Comparison of ENCODE assay signal across 1 cellular context in the genomic region with DNA sequence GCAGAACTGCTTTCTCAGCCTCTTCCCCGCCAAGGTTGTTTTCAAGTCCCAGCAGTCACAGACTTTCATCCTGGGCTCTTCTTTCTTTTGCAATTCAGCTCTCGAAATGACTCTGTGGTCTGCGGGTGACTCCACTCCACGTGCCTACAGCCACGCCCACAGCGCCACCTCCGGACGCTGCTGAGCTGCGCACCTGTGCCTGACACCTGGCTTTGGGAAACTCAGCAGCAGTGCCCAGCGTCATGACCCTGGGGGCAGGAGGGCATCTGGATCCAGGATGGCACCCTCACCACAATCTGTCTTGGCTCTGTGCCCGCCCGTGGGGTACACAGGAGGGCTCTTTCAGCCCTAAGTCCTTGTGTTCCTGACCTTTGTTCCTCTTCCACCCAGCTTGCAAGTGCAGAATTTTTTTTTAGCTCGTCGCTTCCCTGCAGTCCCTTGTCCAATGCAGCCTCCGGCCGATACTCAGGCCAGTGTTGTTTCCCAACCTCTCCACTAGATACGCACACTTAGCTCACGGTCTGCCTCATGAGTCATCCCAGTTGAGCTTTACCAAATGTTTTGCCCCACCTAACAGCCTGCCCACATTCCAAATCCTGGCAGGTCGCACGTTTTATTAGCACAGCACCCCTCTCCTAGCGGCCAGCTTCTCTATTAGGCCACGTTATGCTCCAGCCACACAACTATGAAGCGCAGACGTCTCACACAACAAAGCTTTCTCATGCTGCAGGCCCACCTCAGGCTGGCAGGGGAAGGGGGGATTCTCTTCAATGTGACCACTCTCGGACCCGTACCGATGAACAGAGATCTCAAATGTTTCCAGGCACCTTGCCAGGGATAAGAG.
TF ChIP-seq lines count a peak whose summit lies in the region.

No MANE protein-coding gene starts in this region.

TF ChIP-seq in HepG2, 621 proteins besides CTCF, POLR2A, EP300 and RAD21 (continued from another document and continues in another):
- TF ChIP-seq ZNF629 (CRISPR knock-in tag; conservative IDR thresholded peaks at IDR 0.05): peak; percentile 49; the same call in 1 of the 2 replicates
- TF ChIP-seq, protein P1, sequence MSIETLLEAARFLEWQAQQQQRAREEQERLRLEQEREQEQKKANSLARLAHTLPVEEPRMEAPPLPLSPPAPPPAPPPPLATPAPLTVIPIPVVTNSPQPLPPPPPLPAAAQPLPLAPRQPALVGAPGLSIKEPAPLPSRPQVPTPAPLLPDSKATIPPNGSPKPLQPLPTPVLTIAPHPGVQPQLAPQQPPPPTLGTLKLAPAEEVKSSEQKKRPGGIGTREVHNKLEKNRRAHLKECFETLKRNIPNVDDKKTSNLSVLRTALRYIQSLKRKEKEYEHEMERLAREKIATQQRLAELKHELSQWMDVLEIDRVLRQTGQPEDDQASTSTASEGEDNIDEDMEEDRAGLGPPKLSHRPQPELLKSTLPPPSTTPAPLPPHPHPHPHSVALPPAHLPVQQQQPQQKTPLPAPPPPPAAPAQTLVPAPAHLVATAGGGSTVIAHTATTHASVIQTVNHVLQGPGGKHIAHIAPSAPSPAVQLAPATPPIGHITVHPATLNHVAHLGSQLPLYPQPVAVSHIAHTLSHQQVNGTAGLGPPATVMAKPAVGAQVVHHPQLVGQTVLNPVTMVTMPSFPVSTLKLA (IDR thresholded peaks at IDR 0.05): peak; percentile 89
- 0 out of 2 replicates have a peak, but pooled peaks have one; percentile 25 for TF ChIP-seq ZBTB8A (CRISPR knock-in tag; IDR thresholded peaks at IDR 0.05; ENCODE audit: borderline replicate concordance, low read depth)
- no peak for TF ChIP-seq ZNF44 (CRISPR knock-in tag; IDR thresholded peaks at IDR 0.05)
- TF ChIP-seq MAFF (IDR thresholded peaks at IDR 0.05; ENCODE audit: low read depth, low read length): 0 out of 2 replicates have a peak, but pooled peaks have one; percentile 2
- peak; percentile 86 for TF ChIP-seq ZNF605 (CRISPR knock-in tag; IDR thresholded peaks at IDR 0.05)
- TF ChIP-seq, protein P2, sequence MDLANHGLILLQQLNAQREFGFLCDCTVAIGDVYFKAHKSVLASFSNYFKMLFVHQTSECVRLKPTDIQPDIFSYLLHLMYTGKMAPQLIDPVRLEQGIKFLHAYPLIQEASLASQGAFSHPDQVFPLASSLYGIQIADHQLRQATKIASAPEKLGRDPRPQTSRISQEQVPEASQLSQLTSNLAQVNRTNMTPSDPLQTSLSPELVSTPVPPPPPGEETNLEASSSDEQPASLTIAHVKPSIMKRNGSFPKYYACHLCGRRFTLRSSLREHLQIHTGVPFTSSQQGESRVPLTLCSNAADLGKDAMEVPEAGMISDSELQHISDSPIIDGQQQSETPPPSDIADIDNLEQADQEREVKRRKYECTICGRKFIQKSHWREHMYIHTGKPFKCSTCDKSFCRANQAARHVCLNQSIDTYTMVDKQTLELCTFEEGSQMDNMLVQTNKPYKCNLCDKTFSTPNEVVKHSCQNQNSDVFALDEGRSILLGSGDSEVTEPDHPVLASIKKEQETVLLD (CRISPR knock-in tag; IDR thresholded peaks at IDR 0.05; ENCODE audit: low read depth): 0 out of 2 replicates have a peak, but pooled peaks have one; percentile 50
- TF ChIP-seq ZNF101 (CRISPR knock-in tag; IDR thresholded peaks at IDR 0.05; ENCODE audit: borderline replicate concordance, low read depth): no peak
- TF ChIP-seq, protein P3, sequence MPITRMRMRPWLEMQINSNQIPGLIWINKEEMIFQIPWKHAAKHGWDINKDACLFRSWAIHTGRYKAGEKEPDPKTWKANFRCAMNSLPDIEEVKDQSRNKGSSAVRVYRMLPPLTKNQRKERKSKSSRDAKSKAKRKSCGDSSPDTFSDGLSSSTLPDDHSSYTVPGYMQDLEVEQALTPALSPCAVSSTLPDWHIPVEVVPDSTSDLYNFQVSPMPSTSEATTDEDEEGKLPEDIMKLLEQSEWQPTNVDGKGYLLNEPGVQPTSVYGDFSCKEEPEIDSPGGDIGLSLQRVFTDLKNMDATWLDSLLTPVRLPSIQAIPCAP (CRISPR knock-in tag; IDR thresholded peaks at IDR 0.05; ENCODE audit: low read depth): no peak
- TF ChIP-seq, protein P4, sequence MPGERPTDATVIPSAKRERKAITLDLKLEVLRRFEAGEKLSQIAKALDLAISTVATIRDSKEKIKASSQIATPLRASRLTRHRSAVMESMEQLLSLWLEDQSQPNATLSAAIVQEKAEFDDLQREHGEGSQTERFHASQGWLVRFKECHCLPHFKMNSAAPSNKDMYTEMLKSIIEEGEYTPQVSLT (CRISPR knock-in tag; IDR thresholded peaks at IDR 0.05; ENCODE audit: borderline replicate concordance, low read depth): no peak; the same call in 1 of the 2 replicates
- TF ChIP-seq ZC3H4 (CRISPR knock-in tag; IDR thresholded peaks at IDR 0.05; ENCODE audit: borderline replicate concordance): no peak; the same call in 1 of the 2 replicates
- TF ChIP-seq ZNF33B (CRISPR knock-in tag; IDR thresholded peaks at IDR 0.05): no peak; the same call in 1 of the 2 replicates
- peak; percentile 39; the same call in 1 of the 2 replicates for TF ChIP-seq YEATS4 (CRISPR knock-in tag; IDR thresholded peaks at IDR 0.05; ENCODE audit: borderline replicate concordance)
- no peak for TF ChIP-seq ZNF644 (CRISPR knock-in tag; IDR thresholded peaks at IDR 0.05; ENCODE audit: low read depth)
- TF ChIP-seq ZNF350 (CRISPR knock-in tag; IDR thresholded peaks at IDR 0.05; ENCODE audit: borderline replicate concordance, low read depth): peak; percentile 51; the same call in 1 of the 2 replicates
- 0 out of 2 replicates have a peak, but pooled peaks have one; percentile 47 for TF ChIP-seq ZNF614 (CRISPR knock-in tag; IDR thresholded peaks at IDR 0.05; ENCODE audit: borderline replicate concordance)
- TF ChIP-seq, protein P5, sequence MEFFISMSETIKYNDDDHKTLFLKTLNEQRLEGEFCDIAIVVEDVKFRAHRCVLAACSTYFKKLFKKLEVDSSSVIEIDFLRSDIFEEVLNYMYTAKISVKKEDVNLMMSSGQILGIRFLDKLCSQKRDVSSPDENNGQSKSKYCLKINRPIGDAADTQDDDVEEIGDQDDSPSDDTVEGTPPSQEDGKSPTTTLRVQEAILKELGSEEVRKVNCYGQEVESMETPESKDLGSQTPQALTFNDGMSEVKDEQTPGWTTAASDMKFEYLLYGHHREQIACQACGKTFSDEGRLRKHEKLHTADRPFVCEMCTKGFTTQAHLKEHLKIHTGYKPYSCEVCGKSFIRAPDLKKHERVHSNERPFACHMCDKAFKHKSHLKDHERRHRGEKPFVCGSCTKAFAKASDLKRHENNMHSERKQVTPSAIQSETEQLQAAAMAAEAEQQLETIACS (CRISPR knock-in tag; IDR thresholded peaks at IDR 0.05): peak; percentile 31; the same call in 1 of the 2 replicates
- no peak; the same call in 1 of the 2 replicates for TF ChIP-seq ZBTB1 (CRISPR knock-in tag; IDR thresholded peaks at IDR 0.05; ENCODE audit: borderline replicate concordance)
- TF ChIP-seq, protein P6, sequence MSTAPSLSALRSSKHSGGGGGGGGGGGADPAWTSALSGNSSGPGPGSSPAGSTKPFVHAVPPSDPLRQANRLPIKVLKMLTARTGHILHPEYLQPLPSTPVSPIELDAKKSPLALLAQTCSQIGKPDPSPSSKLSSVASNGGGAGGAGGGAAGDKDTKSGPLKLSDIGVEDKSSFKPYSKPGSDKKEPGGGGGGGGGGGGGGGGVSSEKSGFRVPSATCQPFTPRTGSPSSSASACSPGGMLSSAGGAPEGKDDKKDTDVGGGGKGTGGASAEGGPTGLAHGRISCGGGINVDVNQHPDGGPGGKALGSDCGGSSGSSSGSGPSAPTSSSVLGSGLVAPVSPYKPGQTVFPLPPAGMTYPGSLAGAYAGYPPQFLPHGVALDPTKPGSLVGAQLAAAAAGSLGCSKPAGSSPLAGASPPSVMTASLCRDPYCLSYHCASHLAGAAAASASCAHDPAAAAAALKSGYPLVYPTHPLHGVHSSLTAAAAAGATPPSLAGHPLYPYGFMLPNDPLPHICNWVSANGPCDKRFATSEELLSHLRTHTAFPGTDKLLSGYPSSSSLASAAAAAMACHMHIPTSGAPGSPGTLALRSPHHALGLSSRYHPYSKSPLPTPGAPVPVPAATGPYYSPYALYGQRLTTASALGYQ (CRISPR knock-in tag; IDR thresholded peaks at IDR 0.05): no peak; the same call in 1 of the 2 replicates
- peak; percentile 36; the same call in 1 of the 2 replicates for TF ChIP-seq MTF2 (CRISPR knock-in tag; IDR thresholded peaks at IDR 0.05; ENCODE audit: borderline replicate concordance)
- TF ChIP-seq, protein P7, sequence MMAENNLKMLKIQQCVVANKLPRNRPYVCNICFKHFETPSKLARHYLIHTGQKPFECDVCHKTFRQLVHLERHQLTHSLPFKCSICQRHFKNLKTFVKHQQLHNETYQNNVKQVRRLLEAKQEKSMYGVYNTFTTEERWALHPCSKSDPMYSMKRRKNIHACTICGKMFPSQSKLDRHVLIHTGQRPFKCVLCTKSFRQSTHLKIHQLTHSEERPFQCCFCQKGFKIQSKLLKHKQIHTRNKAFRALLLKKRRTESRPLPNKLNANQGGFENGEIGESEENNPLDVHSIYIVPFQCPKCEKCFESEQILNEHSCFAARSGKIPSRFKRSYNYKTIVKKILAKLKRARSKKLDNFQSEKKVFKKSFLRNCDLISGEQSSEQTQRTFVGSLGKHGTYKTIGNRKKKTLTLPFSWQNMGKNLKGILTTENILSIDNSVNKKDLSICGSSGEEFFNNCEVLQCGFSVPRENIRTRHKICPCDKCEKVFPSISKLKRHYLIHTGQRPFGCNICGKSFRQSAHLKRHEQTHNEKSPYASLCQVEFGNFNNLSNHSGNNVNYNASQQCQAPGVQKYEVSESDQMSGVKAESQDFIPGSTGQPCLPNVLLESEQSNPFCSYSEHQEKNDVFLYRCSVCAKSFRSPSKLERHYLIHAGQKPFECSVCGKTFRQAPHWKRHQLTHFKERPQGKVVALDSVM (CRISPR knock-in tag; IDR thresholded peaks at IDR 0.05): no peak
- peak; percentile 77 for TF ChIP-seq SALL1 (CRISPR knock-in tag; IDR thresholded peaks at IDR 0.05)
- TF ChIP-seq, protein P8, sequence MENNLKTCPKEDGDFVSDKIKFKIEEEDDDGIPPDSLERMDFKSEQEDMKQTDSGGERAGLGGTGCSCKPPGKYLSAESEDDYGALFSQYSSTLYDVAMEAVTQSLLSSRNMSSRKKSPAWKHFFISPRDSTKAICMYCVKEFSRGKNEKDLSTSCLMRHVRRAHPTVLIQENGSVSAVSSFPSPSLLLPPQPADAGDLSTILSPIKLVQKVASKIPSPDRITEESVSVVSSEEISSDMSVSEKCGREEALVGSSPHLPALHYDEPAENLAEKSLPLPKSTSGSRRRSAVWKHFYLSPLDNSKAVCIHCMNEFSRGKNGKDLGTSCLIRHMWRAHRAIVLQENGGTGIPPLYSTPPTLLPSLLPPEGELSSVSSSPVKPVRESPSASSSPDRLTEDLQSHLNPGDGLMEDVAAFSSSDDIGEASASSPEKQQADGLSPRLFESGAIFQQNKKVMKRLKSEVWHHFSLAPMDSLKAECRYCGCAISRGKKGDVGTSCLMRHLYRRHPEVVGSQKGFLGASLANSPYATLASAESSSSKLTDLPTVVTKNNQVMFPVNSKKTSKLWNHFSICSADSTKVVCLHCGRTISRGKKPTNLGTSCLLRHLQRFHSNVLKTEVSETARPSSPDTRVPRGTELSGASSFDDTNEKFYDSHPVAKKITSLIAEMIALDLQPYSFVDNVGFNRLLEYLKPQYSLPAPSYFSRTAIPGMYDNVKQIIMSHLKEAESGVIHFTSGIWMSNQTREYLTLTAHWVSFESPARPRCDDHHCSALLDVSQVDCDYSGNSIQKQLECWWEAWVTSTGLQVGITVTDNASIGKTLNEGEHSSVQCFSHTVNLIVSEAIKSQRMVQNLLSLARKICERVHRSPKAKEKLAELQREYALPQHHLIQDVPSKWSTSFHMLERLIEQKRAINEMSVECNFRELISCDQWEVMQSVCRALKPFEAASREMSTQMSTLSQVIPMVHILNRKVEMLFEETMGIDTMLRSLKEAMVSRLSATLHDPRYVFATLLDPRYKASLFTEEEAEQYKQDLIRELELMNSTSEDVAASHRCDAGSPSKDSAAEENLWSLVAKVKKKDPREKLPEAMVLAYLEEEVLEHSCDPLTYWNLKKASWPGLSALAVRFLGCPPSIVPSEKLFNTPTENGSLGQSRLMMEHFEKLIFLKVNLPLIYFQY (CRISPR knock-in tag; IDR thresholded peaks at IDR 0.05; ENCODE audit: borderline replicate concordance): peak; percentile 69; the same call in 1 of the 2 replicates
- peak; percentile 81; the same call in 1 of the 2 replicates for TF ChIP-seq MTA1 (CRISPR knock-in tag; IDR thresholded peaks at IDR 0.05; ENCODE audit: borderline replicate concordance)
- peak; percentile 73; the same call in 1 of the 2 replicates for TF ChIP-seq ZNF747 (CRISPR knock-in tag; IDR thresholded peaks at IDR 0.05; ENCODE audit: borderline replicate concordance)
- TF ChIP-seq ZNF703 (CRISPR knock-in tag; IDR thresholded peaks at IDR 0.05; ENCODE audit: borderline replicate concordance): no peak
- TF ChIP-seq ONECUT2 (CRISPR knock-in tag; IDR thresholded peaks at IDR 0.05): no peak
- TF ChIP-seq ZNF354B (CRISPR knock-in tag; IDR thresholded peaks at IDR 0.05): no peak
- no peak for TF ChIP-seq TOPORS (CRISPR knock-in tag; IDR thresholded peaks at IDR 0.05)
- peak; percentile 71 for TF ChIP-seq LCORL (IDR thresholded peaks at IDR 0.05)
- peak; percentile 98 for TF ChIP-seq LCORL (CRISPR knock-in tag; IDR thresholded peaks at IDR 0.05)
- TF ChIP-seq MATR3 (CRISPR knock-in tag; IDR thresholded peaks at IDR 0.05): no peak
- no peak for TF ChIP-seq ZNF282 (IDR thresholded peaks at IDR 0.05; ENCODE audit: partially characterized antibody)
- TF ChIP-seq ZNF138 (CRISPR knock-in tag; IDR thresholded peaks at IDR 0.05; ENCODE audit: low read depth): no peak
- TF ChIP-seq HDAC1 (CRISPR knock-in tag; IDR thresholded peaks at IDR 0.05): peak; percentile 93
- TF ChIP-seq ZSCAN30 (CRISPR knock-in tag; IDR thresholded peaks at IDR 0.05): no peak
- TF ChIP-seq SIN3B (IDR thresholded peaks at IDR 0.05; ENCODE audit: low read length): no peak
- TF ChIP-seq ZNF709 (CRISPR knock-in tag; IDR thresholded peaks at IDR 0.05): no peak; the same call in 1 of the 2 replicates
- no peak for TF ChIP-seq POLR2AphosphoS2 (IDR thresholded peaks at IDR 0.05; ENCODE audit: low read depth, low read length)
- no peak for TF ChIP-seq ZNF776 (CRISPR knock-in tag; IDR thresholded peaks at IDR 0.05)
- no peak for TF ChIP-seq CBX2 (IDR thresholded peaks at IDR 0.05; ENCODE audit: low read depth, low read length)
- TF ChIP-seq CBX2 (CRISPR knock-in tag; IDR thresholded peaks at IDR 0.05; ENCODE audit: low read depth): no peak; the same call in 1 of the 2 replicates
- 0 out of 2 replicates have a peak, but pooled peaks have one; percentile 42 for TF ChIP-seq ZC3H13 (CRISPR knock-in tag; IDR thresholded peaks at IDR 0.05)
- TF ChIP-seq, protein P9, sequence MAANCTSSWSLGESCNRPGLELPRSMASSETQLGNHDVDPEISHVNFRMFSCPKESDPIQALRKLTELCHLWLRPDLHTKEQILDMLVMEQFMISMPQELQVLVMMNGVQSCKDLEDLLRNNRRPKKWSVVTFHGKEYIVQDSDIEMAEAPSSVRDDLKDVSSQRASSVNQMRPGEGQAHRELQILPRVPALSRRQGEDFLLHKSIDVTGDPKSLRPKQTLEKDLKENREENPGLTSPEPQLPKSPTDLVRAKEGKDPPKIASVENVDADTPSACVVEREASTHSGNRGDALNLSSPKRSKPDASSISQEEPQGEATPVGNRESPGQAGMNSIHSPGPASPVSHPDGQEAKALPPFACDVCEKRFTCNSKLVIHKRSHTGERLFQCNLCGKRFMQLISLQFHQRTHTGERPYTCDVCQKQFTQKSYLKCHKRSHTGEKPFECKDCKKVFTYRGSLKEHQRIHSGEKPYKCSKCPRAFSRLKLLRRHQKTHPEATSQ (CRISPR knock-in tag; IDR thresholded peaks at IDR 0.05; ENCODE audit: borderline replicate concordance): no peak
- peak; percentile 16 for TF ChIP-seq RBM22 (optimal IDR thresholded peaks at IDR 0.05; ENCODE audit: low read length)
- no peak; the same call in 1 of the 2 replicates for TF ChIP-seq DR1 (CRISPR knock-in tag; IDR thresholded peaks at IDR 0.05)
- TF ChIP-seq ZNF180 (CRISPR knock-in tag; IDR thresholded peaks at IDR 0.05; ENCODE audit: borderline replicate concordance, low read depth): no peak
- TF ChIP-seq HCFC1 (IDR thresholded peaks at IDR 0.05; ENCODE audit: low read depth, low read length): no peak
